13 cellular contexts compared by ENCODE assay signal in genomic region chr15:52288051-52288942, GRCh38. TPM values are rescaled to one million over a fixed set of nuclear protein-coding genes. Genes with fewer than 3 reads are reported as not detected.
DNase-seq lines count a peak whose midpoint lies in the region; ATAC-seq and TF ChIP-seq lines count a peak whose summit lies in the region.
"Had no signal": no experiment of that assay in that cellular context is flagged by ENCODE, and none has a peak within 500 bp of the region (broad histone marks: within the 10 kb centered on the region; RNA-seq: fewer than 3 reads in every experiment).

No MANE protein-coding gene starts in this region.

- H3K4me3 ChIP-seq in endodermal cell (ENCODE audit: low read length) (peak overlapping the region; percentile 18), gastrocnemius medialis (no peak overlapping the region)
- H3K4me3 ChIP-seq: thoracic aorta had no signal

- peaks cover 21% of the 10 kb centered on the region for H3K36me3 Mint-ChIP-seq in endodermal cell (ENCODE audit: low read depth)
- peaks cover 4% of the 10 kb centered on the region for H3K36me3 Mint-ChIP-seq in neural crest cell (ENCODE audit: low read depth)
- H3K36me3 Mint-ChIP-seq in CD4-positive, alpha-beta T cell (ENCODE audit: low read depth), result no peaks in the 10 kb centered on the region

- H3K27me3 ChIP-seq in endodermal cell (ENCODE audit: control insufficient read depth, insufficient read depth, low read length, poor library complexity, severe bottlenecking) (no peaks in the 10 kb centered on the region), gastrocnemius medialis (no peaks in the 10 kb centered on the region)
- H3K27me3 ChIP-seq in CD4-positive, alpha-beta T cell (ENCODE audit: control insufficient read depth, insufficient read depth, low read length), result peaks cover 13% of the 10 kb centered on the region

- H3K9me3 ChIP-seq in endodermal cell (ENCODE audit: control insufficient read depth, low read length) (peaks cover 9% of the 10 kb centered on the region), gastrocnemius medialis (no peaks in the 10 kb centered on the region)
- no peaks in the 10 kb centered on the region for H3K9me3 ChIP-seq in CD4-positive, alpha-beta T cell (ENCODE audit: control insufficient read depth, low read length)
- H3K9me3 ChIP-seq: thoracic aorta had no signal

- H3K36me3 ChIP-seq in endodermal cell (ENCODE audit: control insufficient read depth, insufficient read depth, low read length), result peaks cover 3% of the 10 kb centered on the region
- H3K36me3 ChIP-seq in gastrocnemius medialis, result no peaks in the 10 kb centered on the region
- H3K36me3 ChIP-seq: thoracic aorta had no signal

- peak overlapping the region; percentile 83 for H3K27ac Mint-ChIP-seq in endodermal cell
- H3K27ac Mint-ChIP-seq in neural crest cell (ENCODE audit: unreplicated experiment), result no peak overlapping the region
- no peak overlapping the region for H3K27ac Mint-ChIP-seq in CD4-positive, alpha-beta T cell

- CTCF ChIA-PET in CD4-positive, alpha-beta T cell (lab: Charles Lee), result no interaction called here

- no peak for ATAC-seq in CD4-positive, alpha-beta T cell (ENCODE audit: poor library complexity)
- no peak for ATAC-seq in gastrocnemius medialis
- ATAC-seq: activated CD4-positive, CD25-positive, alpha-beta regulatory T cell treated with anti-CD3 and anti-CD28 coated beads, Interleukin-2, amount 50 U/mL, for 24 hours had no signal

- no peaks in the 10 kb centered on the region for H3K4me1 ChIP-seq in endodermal cell (ENCODE audit: control insufficient read depth, insufficient read depth, low read length)
- H3K4me1 ChIP-seq in gastrocnemius medialis, result no peaks in the 10 kb centered on the region

- POLR2A ChIA-PET in CD4-positive, alpha-beta T cell (lab: Charles Lee), result no interaction called here

- intact Hi-C loops in CD4-positive, alpha-beta T cell (cut with DNase I, micrococcal nuclease), result no loop called here
- intact Hi-C loops in gastrocnemius medialis (cut with DNase I; ENCODE audit: low total_unique reads), result no loop called here

- TF ChIP-seq POLR2A in gastrocnemius medialis (IDR thresholded peaks at IDR 0.05), result no peak

- 77 to 91% methylated on average over 9 to 13 of the region's 13 CpGs for WGBS in endodermal cell (ENCODE audit: insufficient coverage in 1 of 2, insufficient read length in 1 of 2), 2 experiments

- H3K9ac ChIP-seq in endodermal cell (ENCODE audit: extremely low read depth, low read length, poor library complexity, severe bottlenecking), result no peak overlapping the region

- no peak overlapping the region for H3K27ac ChIP-seq in endodermal cell (ENCODE audit: low read depth, low read length)
- H3K27ac ChIP-seq in CD4-positive, alpha-beta T cell (ENCODE audit: low read depth, low read length), result no peak overlapping the region
- H3K27ac ChIP-seq in gastrocnemius medialis, result no peak overlapping the region
- H3K27ac ChIP-seq: thoracic aorta had no signal

- H3K4me1 Mint-ChIP-seq in endodermal cell, result peaks cover 19% of the 10 kb centered on the region
- peaks cover 21% of the 10 kb centered on the region for H3K4me1 Mint-ChIP-seq in neural crest cell
- H3K4me1 Mint-ChIP-seq in CD4-positive, alpha-beta T cell (ENCODE audit: low read depth), result no peaks in the 10 kb centered on the region

- H3K9me3 Mint-ChIP-seq in endodermal cell (peaks cover 23% of the 10 kb centered on the region), neural crest cell (peaks cover 6% of the 10 kb centered on the region)
- no peaks in the 10 kb centered on the region for H3K9me3 Mint-ChIP-seq in CD4-positive, alpha-beta T cell

- H3K27me3 Mint-ChIP-seq in endodermal cell (ENCODE audit: insufficient read depth), result no peaks in the 10 kb centered on the region
- H3K27me3 Mint-ChIP-seq in neural crest cell (ENCODE audit: low read depth), result peaks cover 2% of the 10 kb centered on the region
- peaks cover 14% of the 10 kb centered on the region for H3K27me3 Mint-ChIP-seq in CD4-positive, alpha-beta T cell

- H3K4me3 Mint-ChIP-seq in endodermal cell, result no peak overlapping the region
- peak overlapping the region; percentile 27 for H3K4me3 Mint-ChIP-seq in neural crest cell
- H3K4me3 Mint-ChIP-seq in CD4-positive, alpha-beta T cell, result no peak overlapping the region

- in situ Hi-C loops in gastrocnemius medialis (cut with MboI; ENCODE audit: low sequenced_read_pairs in 4 of 4), result no loop called here

- DNase-seq in DMS153 treated with DMSO at 0.1 percent for 48 hours (lab: John Stamatoyannopoulos, UW; ENCODE audit: unreplicated experiment) (peak; percentile 4), NCI-H460 (ENCODE audit: extremely low read depth, low read depth) (peak; percentile 80), endodermal cell (no peak), neural crest cell (ENCODE audit: low read depth, low spot score) (no peak), gastrocnemius medialis (no peak), MV-4-11 (lab: John Stamatoyannopoulos, UW) (no peak)
- no peak for DNase-seq in CD4-positive, alpha-beta T cell
- no peak for DNase-seq in activated CD4-positive, CD25-positive, alpha-beta regulatory T cell (lab: John Stamatoyannopoulos, UW)
- DNase-seq: amygdala, DND-41, NCI-H2171 treated with DMSO at 0.1 percent for 48 hours had no signal

- TF ChIP-seq CTCF in endodermal cell (conservative IDR thresholded peaks at IDR 0.05), result no peak
- TF ChIP-seq CTCF in neural crest cell (conservative IDR thresholded peaks at IDR 0.05), result no peak
- no peak for TF ChIP-seq CTCF in CD4-positive, alpha-beta T cell (IDR thresholded peaks at IDR 0.05)
- TF ChIP-seq CTCF in gastrocnemius medialis (IDR thresholded peaks at IDR 0.05 in 4 of 5, conservative IDR thresholded peaks at IDR 0.05 in 1 of 5), result no peak

RNA-seq across cellular contexts. Expression of gene MYO5C, which starts 7.3 kb away (rescaled TPM):
- total RNA-seq in NCI-H460 (2014; rRNA removed; shearing (Covaris generic)), result 11.0 and 14.9 TPM in 2 replicates
- 6.6 and 15.3 TPM in 2 replicates for polyA plus RNA-seq in NCI-H460 (2014; cell fraction: nucleus; rRNA removed)
- total RNA-seq in endodermal cell (10 to 100 TPM; 19.1 to 26.7 TPM), neural crest cell (7.7 and 7.8 TPM in 2 replicates), gastrocnemius medialis (1 to 10 TPM; 1.2 to 4.3 (median 2.9) TPM)
- polyA plus RNA-seq in endodermal cell (2013, experiment 1 of 2), result 5.1 TPM
- 6.3 TPM for polyA plus RNA-seq in endodermal cell (2013, experiment 2 of 2)
- total RNA-seq in CD4-positive, alpha-beta T cell, result under 1 TPM; 0.53 to 0.93 TPM

Comparison
In these comparisons a context has a peak if more than half of its experiments do, and no peak if none do; other contexts are left out.
1. DNase-seq: peak in DMS153 treated with DMSO at 0.1 percent for 48 hours (single experiment) and NCI-H460 (single experiment); none in endodermal cell (single experiment), neural crest cell (single experiment), CD4-positive, alpha-beta T cell (0 of 10), gastrocnemius medialis (0 of 2), MV-4-11 (single experiment) and activated CD4-positive, CD25-positive, alpha-beta regulatory T cell (0 of 4).